In genomic region chr12:128829870-128830504, GRCh38 we compare ENCODE assay signal across 8 cellular contexts.
DNase-seq lines count a peak whose midpoint lies in the region; ATAC-seq lines count a peak whose summit lies in the region.

No MANE protein-coding gene starts in this region.

- DNase-seq in DMS53 (lab: John Stamatoyannopoulos, UW) (peak; percentile 20), DMS53 treated with DMSO at 0.1 percent for 48 hours (lab: John Stamatoyannopoulos, UW; ENCODE audit: unreplicated experiment) (no peak), NCI-H82 treated with DMSO at 0.1 percent for 48 hours (lab: John Stamatoyannopoulos, UW; ENCODE audit: unreplicated experiment) (peak; percentile 59), islet precursor cell (peak; percentile 45), NCI-H2081 treated with DMSO at 0.1 percent for 48 hours (lab: John Stamatoyannopoulos, UW) (no peak), DMS153 (lab: John Stamatoyannopoulos, UW) (no peak)
- DNase-seq in stimulated activated CD4-positive, alpha-beta T cell treated with anti-CD3 and anti-CD28 coated beads, Interleukin-4, amount 100 ng/mL, for 24 hours, result no peak

- peak; percentile 91 for ATAC-seq in HG02678 (IDR thresholded peaks at IDR 0.05; ENCODE audit: unreplicated experiment)

Comparison
In these comparisons a context has a peak if more than half of its experiments do, and no peak if none do; other contexts are left out.
1. DNase-seq: peak in DMS53 (single experiment), NCI-H82 treated with DMSO at 0.1 percent for 48 hours (single experiment) and islet precursor cell (single experiment); none in DMS53 treated with DMSO at 0.1 percent for 48 hours (single experiment), NCI-H2081 treated with DMSO at 0.1 percent for 48 hours (single experiment), DMS153 (single experiment) and stimulated activated CD4-positive, alpha-beta T cell treated with anti-CD3 and anti-CD28 coated beads, Interleukin-4, amount 100 ng/mL, for 24 hours (single experiment).